In genomic region chr4:83010522-83011318, GRCh38 we compare ENCODE assay signal across 8 cellular contexts. TPM values are rescaled to one million over a fixed set of nuclear protein-coding genes. Genes with fewer than 3 reads are reported as not detected.
A peak's percentile ranks its signal among the peaks of the same experiment; 100 is the strongest.
DNase-seq lines count a peak whose midpoint lies in the region; ATAC-seq and TF ChIP-seq lines count a peak whose summit lies in the region.

Gene LIN54 (minus strand): TSS chr4:83010823. CDS start chr4:82984844, 25,979 bp downstream.

- H3K27me3 Mint-ChIP-seq in CD8-positive, alpha-beta T cell (ENCODE audit: low read depth): no peaks in the 10 kb centered on the region
- no peaks in the 10 kb centered on the region for H3K27me3 Mint-ChIP-seq in naive B cell

- peak within 1 kb of the TSS; percentile 91 for H3K4me3 Mint-ChIP-seq in CD8-positive, alpha-beta T cell
- H3K4me3 Mint-ChIP-seq in naive B cell: peak within 1 kb of the TSS; percentile 91 to 99 (median 98)
- peak within 1 kb of the TSS; percentile 96 for H3K4me3 Mint-ChIP-seq in stimulated activated effector memory CD8-positive, alpha-beta T cell treated with anti-CD3 and anti-CD28 coated beads, Interleukin-12 subunit alpha, Interleukin-12 subunit beta, amount 100 ng/mL, for 72 hours

- no peaks in the 10 kb centered on the region for H3K36me3 ChIP-seq in CD8-positive, alpha-beta T cell (ENCODE audit: insufficient read depth, low read length)
- H3K36me3 ChIP-seq in esophagus squamous epithelium: no peaks in the 10 kb centered on the region

- H3K27ac Mint-ChIP-seq in CD8-positive, alpha-beta T cell: peak within 1 kb of the TSS; percentile 98
- peak within 1 kb of the TSS; percentile 94 to 99 (median 97) for H3K27ac Mint-ChIP-seq in naive B cell
- H3K27ac Mint-ChIP-seq in stimulated activated effector memory CD8-positive, alpha-beta T cell treated with anti-CD3 and anti-CD28 coated beads, Interleukin-12 subunit alpha, Interleukin-12 subunit beta, amount 100 ng/mL, for 72 hours: peak within 1 kb of the TSS; percentile 98

- H3K4me3 ChIP-seq in CD8-positive, alpha-beta T cell (ENCODE audit: low read depth, low read length): peak within 1 kb of the TSS; percentile 84
- H3K4me3 ChIP-seq in esophagus squamous epithelium: peak within 1 kb of the TSS; percentile 74 to 96 (median 96)

- H3K4me1 Mint-ChIP-seq in CD8-positive, alpha-beta T cell (ENCODE audit: low read depth): peaks cover 52% of the 10 kb centered on the region
- H3K4me1 Mint-ChIP-seq in naive B cell: peaks cover 40 to 57% (median 44%) of the 10 kb centered on the region in 3 donors
- H3K4me1 Mint-ChIP-seq in stimulated activated effector memory CD8-positive, alpha-beta T cell treated with anti-CD3 and anti-CD28 coated beads, Interleukin-12 subunit alpha, Interleukin-12 subunit beta, amount 100 ng/mL, for 72 hours: peaks cover 45% of the 10 kb centered on the region

- POLR2A ChIA-PET in CD8-positive, alpha-beta T cell (lab: Charles Lee): interaction anchor here (1.2 to 4.6 kb wide), 7 partner anchors 25 to 581 kb away, joined by 3 to 49 read pairs (median 9); partner anchors contain the start of genes COPS4, HELQ, HNRNPDL and MRPS18C

- no peaks in the 10 kb centered on the region for H3K27me3 ChIP-seq in CD8-positive, alpha-beta T cell (ENCODE audit: insufficient read depth, low read length)
- no peaks in the 10 kb centered on the region for H3K27me3 ChIP-seq in esophagus squamous epithelium

- H3K27ac ChIP-seq in CD8-positive, alpha-beta T cell (ENCODE audit: low read depth, low read length): peak within 1 kb of the TSS; percentile 98
- peak within 1 kb of the TSS; percentile 96 to 98 (median 98) for H3K27ac ChIP-seq in esophagus squamous epithelium

- no peaks in the 10 kb centered on the region for H3K9me3 ChIP-seq in CD8-positive, alpha-beta T cell (ENCODE audit: low read length)
- no peaks in the 10 kb centered on the region for H3K9me3 ChIP-seq in esophagus squamous epithelium

- peak; percentile 78 to 91 (median 84) for DNase-seq in CD8-positive, alpha-beta T cell
- DNase-seq in HPDE6-E6E7 (ENCODE audit: extremely low spot score): peak; percentile 60
- peak; percentile 76 for DNase-seq in RPMI8226
- DNase-seq in activated T-helper 1 cell treated with Interleukin-2 at 50 U/mL for 16 hours (ENCODE audit: low read depth): peak; percentile 83
- peak; percentile 45 for DNase-seq in esophagus squamous epithelium (lab: John Stamatoyannopoulos, UW)
- DNase-seq in naive B cell: peak; percentile 82
- DNase-seq in stimulated activated effector memory CD8-positive, alpha-beta T cell treated with anti-CD3 and anti-CD28 coated beads, Interleukin-12 subunit alpha, Interleukin-12 subunit beta, amount 100 ng/mL, for 72 hours (ENCODE audit: low spot score in 2 of 2): peak; percentile 58 to 87

- no peak for TF ChIP-seq CTCF in CD8-positive, alpha-beta T cell (IDR thresholded peaks at IDR 0.05)
- TF ChIP-seq CTCF in esophagus squamous epithelium (IDR thresholded peaks at IDR 0.05): no peak

- ATAC-seq in CD8-positive, alpha-beta T cell: peak; percentile 54
- peak; percentile 48 for ATAC-seq in GM19397 (IDR thresholded peaks at IDR 0.05; ENCODE audit: unreplicated experiment)
- ATAC-seq in naive B cell (ENCODE audit: low read depth in 2 of 2): peak; percentile 65
- ATAC-seq in stimulated activated effector memory CD8-positive, alpha-beta T cell treated with anti-CD3 and anti-CD28 coated beads, Interleukin-12 subunit alpha, Interleukin-12 subunit beta, amount 100 ng/mL, for 72 hours: peak; percentile 75

- intact Hi-C loops in CD8-positive, alpha-beta T cell (cut with DNase I, micrococcal nuclease): loop anchor here (1.0 to 10.0 kb wide), 9 partner anchors 102 to 723 kb away; partner anchors contain the start of genes PLAC8 (in 2 of the 2), ABRAXAS1 (in 1 of the 2), COQ2 (in 1 of the 2) and HELQ (in 1 of the 2)
- intact Hi-C loops in esophagus squamous epithelium (cut with DNase I): no loop called here

- CTCF ChIA-PET in CD8-positive, alpha-beta T cell (lab: Charles Lee): interaction anchor here (0.8 to 2.5 kb wide), 4 partner anchors 23 to 202 kb away, joined by 3 to 8 read pairs (median 5); partner anchors contain the start of genes COPS4 and THAP9

- peak in 1 of 4 donors; percentile 28 for TF ChIP-seq POLR2A in esophagus squamous epithelium (IDR thresholded peaks at IDR 0.05)

- 0% methylated on average over 4 to 11 of the region's 54 CpGs for WGBS in esophagus squamous epithelium, 2 donors

- no peaks in the 10 kb centered on the region for H3K9me3 Mint-ChIP-seq in CD8-positive, alpha-beta T cell
- no peaks in the 10 kb centered on the region for H3K9me3 Mint-ChIP-seq in naive B cell
- no peaks in the 10 kb centered on the region for H3K9me3 Mint-ChIP-seq in stimulated activated effector memory CD8-positive, alpha-beta T cell treated with anti-CD3 and anti-CD28 coated beads, Interleukin-12 subunit alpha, Interleukin-12 subunit beta, amount 100 ng/mL, for 72 hours

- peaks cover 13% of the 10 kb centered on the region for H3K36me3 Mint-ChIP-seq in CD8-positive, alpha-beta T cell
- no peaks in the 10 kb centered on the region for H3K36me3 Mint-ChIP-seq in naive B cell
- peaks cover 6% of the 10 kb centered on the region for H3K36me3 Mint-ChIP-seq in stimulated activated effector memory CD8-positive, alpha-beta T cell treated with anti-CD3 and anti-CD28 coated beads, Interleukin-12 subunit alpha, Interleukin-12 subunit beta, amount 100 ng/mL, for 72 hours

- peaks cover 31% of the 10 kb centered on the region for H3K4me1 ChIP-seq in CD8-positive, alpha-beta T cell (ENCODE audit: insufficient read depth, low read length)
- H3K4me1 ChIP-seq in esophagus squamous epithelium: peaks cover 10 to 56% (median 12%) of the 10 kb centered on the region in 3 donors

RNA-seq across cellular contexts. Expression of gene LIN54, which starts in this region (rescaled TPM):
- total RNA-seq in CD8-positive, alpha-beta T cell: 10 to 100 TPM; 10.2 to 10.6 TPM
- total RNA-seq in esophagus squamous epithelium: 10 to 100 TPM; 14.7 to 23.0 (median 16.4) TPM
- polyA plus RNA-seq in naive B cell (ENCODE audit: low read depth in 6 of 6): 1 to 10 TPM; 3.1 to 8.4 (median 7.8) TPM

Comparison
In these comparisons a context has a peak if more than half of its experiments do, and no peak if none do; other contexts are left out.
1. Peak in every context shown above with its lines: DNase-seq, ATAC-seq, H3K4me3 ChIP-seq and H3K27ac ChIP-seq.